In the genomic region with DNA sequence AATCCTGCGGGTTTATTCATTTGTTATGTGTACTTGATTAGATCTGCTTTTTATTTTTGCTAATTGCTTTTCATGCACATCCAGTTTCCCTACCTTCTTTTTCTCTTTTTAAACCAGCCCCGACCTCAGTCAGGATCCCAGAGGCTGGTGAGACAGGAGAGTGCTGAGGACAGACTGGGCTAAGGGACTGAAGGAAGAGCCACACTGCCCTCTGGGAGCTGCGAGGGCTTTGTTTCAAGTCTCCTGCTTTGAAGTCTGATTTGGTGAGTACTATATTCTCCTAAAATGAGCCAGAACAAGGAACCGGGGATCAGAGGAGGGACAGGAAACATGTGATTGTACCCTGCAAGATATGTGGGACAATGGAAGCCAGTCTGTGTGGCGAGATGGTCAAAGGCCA, we compare ENCODE assay signal across 13 cellular contexts. TPM values are rescaled to one million over a fixed set of nuclear protein-coding genes. Genes with fewer than 3 reads are reported as not detected.
DNase-seq lines count a peak whose midpoint lies in the region; ATAC-seq and TF ChIP-seq lines count a peak whose summit lies in the region.
"Had no signal": no experiment of that assay in that cellular context is flagged by ENCODE, and none has a peak within 500 bp of the region (broad histone marks: within the 10 kb centered on the region; RNA-seq: fewer than 3 reads in every experiment).

No MANE protein-coding gene starts in this region.

- H3K27ac Mint-ChIP-seq in progenitor cell of endocrine pancreas = peak overlapping the region; percentile 29
- H3K27ac Mint-ChIP-seq: activated CD4-positive, alpha-beta memory T cell treated with anti-CD3 and anti-CD28 coated beads, Interleukin-2, amount 10 ng/mL, durations not matched to agents 7 days and 5 days had no signal

- H3K9me2 ChIP-seq in HCT116 (ENCODE audit: insufficient read depth) (no peaks in the 10 kb centered on the region), SK-N-SH (no peaks in the 10 kb centered on the region)

- H3K9me3 ChIP-seq in HCT116 (ENCODE audit: control insufficient read depth in 1 of 2, insufficient read depth in 1 of 2, low read depth in 1 of 2, low read length in 2 of 2) (no peaks in the 10 kb centered on the region), SK-N-SH (no peaks in the 10 kb centered on the region), heart right ventricle (no peaks in the 10 kb centered on the region)

- H3K36me3 Mint-ChIP-seq in progenitor cell of endocrine pancreas (ENCODE audit: insufficient read depth) = peaks cover 13% of the 10 kb centered on the region

- WGBS in SK-N-SH (ENCODE audit: low lambda C conversion rate) = 67% methylated on average over 5 of the region's 5 CpGs
- whole genome bisulfite sequencing in heart right ventricle, 2 donors = 38 to 39% methylated on average over 5 of the region's 5 CpGs

- H3K4me3 Mint-ChIP-seq in progenitor cell of endocrine pancreas (ENCODE audit: low read depth) = no peak overlapping the region
- H3K4me3 Mint-ChIP-seq: activated CD4-positive, alpha-beta memory T cell treated with anti-CD3 and anti-CD28 coated beads, Interleukin-2, amount 10 ng/mL, durations not matched to agents 7 days and 5 days had no signal

- no peak for TF ChIP-seq POLR2A in HCT116 (IDR thresholded peaks at IDR 0.05; ENCODE audit: borderline replicate concordance, extremely low read depth, insufficient read depth, insufficient read length)

- no peak for TF ChIP-seq EP300 in SK-N-SH (IDR thresholded peaks at IDR 0.05; ENCODE audit: borderline replicate concordance in 1 of 2, low read depth in 1 of 2, low read length in 1 of 2)

- no peaks in the 10 kb centered on the region for H3K36me3 ChIP-seq in HCT116 (ENCODE audit: control insufficient read depth in 1 of 2, insufficient read depth in 2 of 2, low read length in 2 of 2)
- H3K36me3 ChIP-seq in SK-N-SH (replicated peaks in 1 of 2; ENCODE audit: control insufficient read depth in 1 of 2, insufficient read depth in 2 of 2, low read length in 1 of 2) = no peaks in the 10 kb centered on the region
- H3K36me3 ChIP-seq in heart right ventricle = no peaks in the 10 kb centered on the region

- peaks cover 29% of the 10 kb centered on the region for H3K4me1 Mint-ChIP-seq in progenitor cell of endocrine pancreas (ENCODE audit: low read depth)
- H3K4me1 Mint-ChIP-seq: activated CD4-positive, alpha-beta memory T cell treated with anti-CD3 and anti-CD28 coated beads, Interleukin-2, amount 10 ng/mL, durations not matched to agents 7 days and 5 days had no signal

- no peak for DNase-seq in HCT116 (ENCODE audit: low read depth, low spot score)
- DNase-seq in SK-N-SH = no peak
- no peak for DNase-seq in heart right ventricle
- no peak for DNase-seq in progenitor cell of endocrine pancreas (ENCODE audit: low spot score, unreplicated experiment)
- no peak for DNase-seq in kidney tubule cell (ENCODE audit: low spot score)
- no peak for DNase-seq in activated CD4-positive, alpha-beta T cell treated with anti-CD3 and anti-CD28 coated beads for 48 hours
- no peak for DNase-seq in effector CD4-positive, alpha-beta T cell
- DNase-seq: activated CD4-positive, alpha-beta memory T cell treated with anti-CD3 and anti-CD28 coated beads, Interleukin-2, amount 10 ng/mL, durations not matched to agents 7 days and 5 days; activated effector memory CD4-positive, alpha-beta T cell treated with anti-CD3 and anti-CD28 coated beads, Interleukin-2, amount 50 U/mL, for 16 hours; COR-L47; head of caudate nucleus; small intestine; T-helper 2 cell had no signal

- H3K27me3 ChIP-seq in HCT116 (ENCODE audit: insufficient read depth, low read length) = no peaks in the 10 kb centered on the region
- no peaks in the 10 kb centered on the region for H3K27me3 ChIP-seq in SK-N-SH (ENCODE audit: insufficient read depth)
- H3K27me3 ChIP-seq in heart right ventricle = no peaks in the 10 kb centered on the region

- H3K79me2 ChIP-seq in HCT116 (ENCODE audit: insufficient read depth, low read length) (no peaks in the 10 kb centered on the region), SK-N-SH (ENCODE audit: insufficient read depth) (no peaks in the 10 kb centered on the region)

- no peak for TF ChIP-seq RAD21 in HCT116 (IDR thresholded peaks at IDR 0.05; ENCODE audit: low read depth)
- TF ChIP-seq RAD21 in SK-N-SH (IDR thresholded peaks at IDR 0.05; ENCODE audit: low read length) = peak; percentile 56

- no peak overlapping the region for H3K4me3 ChIP-seq in HCT116 (replicated peaks in 1 of 2; ENCODE audit: low read depth in 1 of 2, low read length in 2 of 2)
- no peak overlapping the region for H3K4me3 ChIP-seq in SK-N-SH (ENCODE audit: low read depth in 2 of 2, low read length in 1 of 2)
- H3K4me3 ChIP-seq in heart right ventricle = no peak overlapping the region

- POLR2A ChIA-PET in HCT116 (lab: Charles Lee) = no interaction called here
- POLR2A ChIA-PET in SK-N-SH (lab: Yijun Ruan, JAX) = no interaction called here

- H3K4me1 ChIP-seq in HCT116 (ENCODE audit: control insufficient read depth in 1 of 2, insufficient read depth in 2 of 2, low read length in 2 of 2) (no peaks in the 10 kb centered on the region), SK-N-SH (ENCODE audit: control insufficient read depth in 1 of 2, insufficient read depth in 2 of 2, low read depth in 1 of 2, low read length in 1 of 2) (peaks cover 0 to 6% of the 10 kb centered on the region in 2 experiments; a peak in 1 of 4 replicates), heart right ventricle (peaks cover 0 to 60% (median 28%) of the 10 kb centered on the region in 9 donors)

- CTCF ChIA-PET in HCT116 (lab: Charles Lee) (no interaction called here), SK-N-SH (lab: Yijun Ruan, JAX) (interaction anchor here (1.1 to 12.6 kb wide), 3 partner anchors 14 to 82 kb away, joined by 3 to 206 read pairs (median 4); no protein-coding TSS in a partner anchor)

- intact Hi-C loops in HCT116 (cut with micrococcal nuclease) (loop anchor here (5.0 kb wide), 3 partner anchors 288 to 1618 kb away; a partner anchor contains a TSS), heart right ventricle (cut with DNase I) (loop anchor here in 9 of 10 donors (2.0 to 10.0 kb wide), 8 partner anchors 83 to 772 kb away; a partner anchor contains a TSS)

- H3F3A ChIP-seq in SK-N-SH (replicated peaks; ENCODE audit: insufficient read depth) = no peaks in the 10 kb centered on the region

- no peak overlapping the region for H3K9ac ChIP-seq in HCT116 (ENCODE audit: low read length)
- H3K9ac ChIP-seq in SK-N-SH = no peak overlapping the region

- H2AFZ ChIP-seq in HCT116 (ENCODE audit: low read depth, low read length, poor library complexity, severe bottlenecking) (no peak overlapping the region), SK-N-SH (ENCODE audit: low read depth) (no peak overlapping the region)

- no TSS peak for BruUV-seq in HCT116 (replicated peaks; lab: Mats Ljungman, UMichigan)

- RAD21 ChIA-PET in HCT116 (lab: Charles Lee; ENCODE audit: low non-redundant PET in 1 of 2, low total read pairs in 2 of 2, uncharacterized antibody in 2 of 2, unreplicated experiment in 2 of 2) = no interaction called here

- no peak for TF ChIP-seq CTCF in HCT116 (IDR thresholded peaks at IDR 0.05 in 2 of 3, conservative IDR thresholded peaks at IDR 0.05 in 1 of 3; ENCODE audit: borderline replicate concordance in 1 of 3, insufficient read depth in 1 of 3, low read depth in 2 of 3, low read length in 2 of 3)
- no peak for TF ChIP-seq CTCF in SK-N-SH (IDR thresholded peaks at IDR 0.05)
- TF ChIP-seq CTCF in heart right ventricle (IDR thresholded peaks at IDR 0.05) = peak in 6 of 9 donors; percentile 8 to 55 (median 30)
- TF ChIP-seq CTCF in progenitor cell of endocrine pancreas (IDR thresholded peaks at IDR 0.05; ENCODE audit: unreplicated experiment) = no peak

- H3K9me3 Mint-ChIP-seq in progenitor cell of endocrine pancreas (ENCODE audit: low read depth) = no peaks in the 10 kb centered on the region
- H3K9me3 Mint-ChIP-seq: activated CD4-positive, alpha-beta memory T cell treated with anti-CD3 and anti-CD28 coated beads, Interleukin-2, amount 10 ng/mL, durations not matched to agents 7 days and 5 days had no signal

- no peak overlapping the region for H3K4me2 ChIP-seq in HCT116 (ENCODE audit: low read length)
- no peak overlapping the region for H3K4me2 ChIP-seq in SK-N-SH

- no peak overlapping the region for H3K27ac ChIP-seq in HCT116 (ENCODE audit: low read depth, low read length)
- no peak overlapping the region for H3K27ac ChIP-seq in SK-N-SH (ENCODE audit: low read depth in 2 of 2, low read length in 1 of 2)
- peak overlapping the region in 4 of 10 donors; percentile 4 to 41 (median 28) for H3K27ac ChIP-seq in heart right ventricle

- H4K20me1 ChIP-seq in HCT116 (ENCODE audit: insufficient read depth) (no peaks in the 10 kb centered on the region), SK-N-SH (ENCODE audit: insufficient read depth) (no peaks in the 10 kb centered on the region)

- H3K27me3 Mint-ChIP-seq in progenitor cell of endocrine pancreas = no peaks in the 10 kb centered on the region

- ATAC-seq in HCT116 = peak; percentile 36; the same call in 1 of the 2 replicates
- ATAC-seq in heart right ventricle = peak; percentile 53 to 83 (median 72)

TF ChIP-seq in HCT116, 20 proteins besides CTCF, POLR2A, EP300 and RAD21 (continues in another document):
- TF ChIP-seq ZNF274 (IDR thresholded peaks at IDR 0.05; ENCODE audit: low read depth, low read length) (no peak), TCF7L2 (IDR thresholded peaks at IDR 0.05; ENCODE audit: borderline replicate concordance, extremely low read depth, insufficient read depth, insufficient read length) (no peak), JUND (IDR thresholded peaks at IDR 0.05) (no peak), EZH2phosphoT487 (IDR thresholded peaks at IDR 0.05; ENCODE audit: borderline replicate concordance) (no peak)
- TF ChIP-seq, protein P1, sequence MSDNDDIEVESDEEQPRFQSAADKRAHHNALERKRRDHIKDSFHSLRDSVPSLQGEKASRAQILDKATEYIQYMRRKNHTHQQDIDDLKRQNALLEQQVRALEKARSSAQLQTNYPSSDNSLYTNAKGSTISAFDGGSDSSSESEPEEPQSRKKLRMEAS (IDR thresholded peaks at IDR 0.05) = no peak

TF ChIP-seq in SK-N-SH, 30 proteins besides CTCF, POLR2A, EP300 and RAD21 (continues in another document):
- TF ChIP-seq EZH2phosphoT487 (IDR thresholded peaks at IDR 0.05; ENCODE audit: borderline replicate concordance, low read depth) (no peak), JUND (IDR thresholded peaks at IDR 0.05) (no peak), RXRA (IDR thresholded peaks at IDR 0.05; ENCODE audit: borderline replicate concordance, low read depth) (no peak)

RNA-seq across cellular contexts. Expression of a gene that starts 23.9 kb away (rescaled TPM):
- total RNA-seq in HCT116 (2021; ENCODE audit: unreplicated experiment) (1.3 TPM), heart right ventricle (10 to 100 TPM; 12.9 to 36.9 (median 18.4) TPM), progenitor cell of endocrine pancreas (43.2 and 53.5 TPM in 2 replicates)
- polyA plus RNA-seq in HCT116 (2012) = 1.4 and 1.6 TPM in 2 replicates
- polyA plus RNA-seq in SK-N-SH (2012; rRNA removed) (0.45 and 1.2 TPM in 2 replicates), heart right ventricle (1 to 10 TPM; 2.9 to 3.7 TPM)
- 0.48 and 0.55 TPM in 2 replicates for polyA plus RNA-seq in SK-N-SH (2012; cell fraction: cytosol; rRNA removed)
- polyA plus RNA-seq in SK-N-SH (2012; cell fraction: nucleus; rRNA removed) = 0.56 and 1.5 TPM in 2 replicates

Comparison
In these comparisons a context has a peak if more than half of its experiments do, and no peak if none do; other contexts are left out.
1. CTCF ChIP-seq: peak in heart right ventricle (6 of 9); none in HCT116 (0 of 3), SK-N-SH (single experiment) and progenitor cell of endocrine pancreas (single experiment).